Comparison of ENCODE assay signal across 14 cellular contexts in the genomic region with DNA sequence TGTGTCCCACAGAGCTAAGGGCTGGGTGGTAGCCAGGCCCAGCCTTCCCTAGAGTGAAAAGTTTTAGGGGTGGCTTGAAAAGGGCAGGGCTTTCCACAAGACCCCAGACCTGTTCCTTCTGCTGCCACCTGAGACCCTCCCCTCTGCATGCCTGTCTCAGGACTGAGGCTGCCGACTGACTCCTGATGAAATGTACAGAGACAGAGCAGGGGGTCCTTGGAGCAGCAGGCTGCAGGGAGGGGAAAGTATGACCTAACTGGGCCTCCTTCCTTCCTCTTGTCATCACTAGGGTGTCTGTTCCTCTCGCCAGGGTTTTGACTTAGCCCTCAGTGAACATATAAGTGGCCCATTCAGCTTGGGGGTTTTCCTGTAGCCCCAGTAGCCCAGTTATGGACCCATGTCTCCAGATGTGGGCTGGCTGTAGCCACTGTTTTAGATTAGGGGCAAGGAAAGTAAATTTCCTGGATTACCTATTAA. TPM values are rescaled to one million over a fixed set of nuclear protein-coding genes. Genes with fewer than 3 reads are reported as not detected.
A peak's percentile ranks its signal among the peaks of the same experiment; 100 is the strongest.
DNase-seq lines count a peak whose midpoint lies in the region; ATAC-seq and TF ChIP-seq lines count a peak whose summit lies in the region.
"Had no signal": no experiment of that assay in that cellular context is flagged by ENCODE, and none has a peak within 500 bp of the region (broad histone marks: within the 10 kb centered on the region; RNA-seq: fewer than 3 reads in every experiment).

No MANE protein-coding gene starts in this region.

- peak overlapping the region; percentile 48 for H3K27ac ChIP-seq in CD4-positive, alpha-beta memory T cell (ENCODE audit: low read depth, low read length)
- H3K27ac ChIP-seq: brain microvascular endothelial cell, right lobe of liver had no signal

- DNase-seq in CD4-positive, alpha-beta memory T cell, result peak in 1 of 5 donors; percentile 58
- DNase-seq in activated CD4-positive, alpha-beta memory T cell treated with anti-CD3 and anti-CD28 coated beads for 36 hours, result no peak
- DNase-seq in natural killer cell (no peak), anterior cingulate cortex (lab: John Stamatoyannopoulos, UW) (no peak), MV-4-11 (lab: John Stamatoyannopoulos, UW) (no peak)
- no peak for DNase-seq in stimulated activated CD4-positive, alpha-beta T cell treated with anti-CD3 and anti-CD28 coated beads, Interleukin-12 subunit alpha, Interleukin-12 subunit beta, amount 100 ng/mL, for 4 hours
- DNase-seq: brain microvascular endothelial cell, midbrain, NCI-H1417, SK-N-SH had no signal

- POLR2A ChIA-PET in CD4-positive, alpha-beta memory T cell (lab: Charles Lee; ENCODE audit: partially characterized antibody), result interaction anchor here (0.7 to 17.1 kb wide), 8 partner anchors 12 to 236 kb away, joined by 3 to 474 read pairs (median 4); a partner anchor contains a TSS
- POLR2A ChIA-PET in activated CD4-positive, alpha-beta memory T cell treated with anti-CD3 and anti-CD28 coated beads for 36 hours (lab: Charles Lee), result interaction anchor here (2.9 to 3.5 kb wide), 2 partner anchors 9 to 15 kb away, joined by 14 to 15 read pairs; a partner anchor contains a TSS

- no peaks in the 10 kb centered on the region for H3K27me3 ChIP-seq in CD4-positive, alpha-beta memory T cell (ENCODE audit: insufficient read depth, low read length)
- H3K27me3 ChIP-seq: brain microvascular endothelial cell, right lobe of liver had no signal

- peak overlapping the region in 1 of 2 donors; percentile 13 for H3K4me3 ChIP-seq in CD4-positive, alpha-beta memory T cell (ENCODE audit: low read length in 2 of 2)
- H3K4me3 ChIP-seq: right lobe of liver had no signal

- H3K4me1 ChIP-seq in CD4-positive, alpha-beta memory T cell (ENCODE audit: insufficient read depth, low read length), result peaks cover 82% of the 10 kb centered on the region

- peaks cover 61 to 91% (median 78%) of the 10 kb centered on the region in 4 donors for H3K4me1 Mint-ChIP-seq in CD4-positive, alpha-beta memory T cell
- H3K4me1 Mint-ChIP-seq in activated CD4-positive, alpha-beta memory T cell treated with anti-CD3 and anti-CD28 coated beads for 36 hours (ENCODE audit: low read depth), result peaks cover 62% of the 10 kb centered on the region
- H3K4me1 Mint-ChIP-seq in natural killer cell, result peaks cover 76 to 87% of the 10 kb centered on the region in 2 donors

- no peaks in the 10 kb centered on the region for H3K9me3 ChIP-seq in CD4-positive, alpha-beta memory T cell (ENCODE audit: control insufficient read depth in 1 of 2, low read length in 2 of 2)
- H3K9me3 ChIP-seq: right lobe of liver, SK-N-SH had no signal

- peaks cover 0 to 2% (median 0%) of the 10 kb centered on the region in 8 donors for H3K9me3 Mint-ChIP-seq in CD4-positive, alpha-beta memory T cell
- no peaks in the 10 kb centered on the region for H3K9me3 Mint-ChIP-seq in activated CD4-positive, alpha-beta memory T cell treated with anti-CD3 and anti-CD28 coated beads for 36 hours
- no peaks in the 10 kb centered on the region for H3K9me3 Mint-ChIP-seq in natural killer cell

- peak overlapping the region; percentile 79 to 92 (median 89) for H3K27ac Mint-ChIP-seq in CD4-positive, alpha-beta memory T cell
- peak overlapping the region; percentile 83 for H3K27ac Mint-ChIP-seq in activated CD4-positive, alpha-beta memory T cell treated with anti-CD3 and anti-CD28 coated beads for 36 hours
- peak overlapping the region; percentile 94 to 96 for H3K27ac Mint-ChIP-seq in natural killer cell

- H3K27me3 Mint-ChIP-seq in CD4-positive, alpha-beta memory T cell, result no peaks in the 10 kb centered on the region
- no peaks in the 10 kb centered on the region for H3K27me3 Mint-ChIP-seq in activated CD4-positive, alpha-beta memory T cell treated with anti-CD3 and anti-CD28 coated beads for 36 hours
- H3K27me3 Mint-ChIP-seq in natural killer cell (ENCODE audit: low read depth in 2 of 2), result no peaks in the 10 kb centered on the region

- intact Hi-C loops in CD4-positive, alpha-beta memory T cell (cut with micrococcal nuclease), result no loop called here
- intact Hi-C loops in activated CD4-positive, alpha-beta memory T cell treated with anti-CD3 and anti-CD28 coated beads for 36 hours (cut with micrococcal nuclease), result loop anchor here (2.0 kb wide), 1 partner anchor 15 kb away; a partner anchor contains a TSS
- intact Hi-C loops in natural killer cell (cut with micrococcal nuclease), result loop anchor here (5.0 kb wide), 1 partner anchor 47 kb away; no protein-coding TSS in a partner anchor

- TF ChIP-seq CTCF in natural killer cell (IDR thresholded peaks at IDR 0.05), result no peak

- H3K4me3 Mint-ChIP-seq in CD4-positive, alpha-beta memory T cell, result peak overlapping the region; percentile 36 to 83 (median 70)
- H3K4me3 Mint-ChIP-seq in activated CD4-positive, alpha-beta memory T cell treated with anti-CD3 and anti-CD28 coated beads for 36 hours, result no peak overlapping the region
- peak overlapping the region; percentile 75 for H3K4me3 Mint-ChIP-seq in natural killer cell

- H3K36me3 ChIP-seq in CD4-positive, alpha-beta memory T cell (ENCODE audit: insufficient read depth, low read length), result no peaks in the 10 kb centered on the region

- CTCF ChIA-PET in CD4-positive, alpha-beta memory T cell (lab: Charles Lee; ENCODE audit: partially characterized antibody), result interaction anchor here (1.0 to 8.2 kb wide), 9 partner anchors 9 to 160 kb away, joined by 3 to 83 read pairs (median 4); a partner anchor contains a TSS
- CTCF ChIA-PET in activated CD4-positive, alpha-beta memory T cell treated with anti-CD3 and anti-CD28 coated beads for 36 hours (lab: Charles Lee), result interaction anchor here (0.6 to 2.3 kb wide), 7 partner anchors 13 to 160 kb away, joined by 3 to 9 read pairs (median 5); a partner anchor contains a TSS

- ATAC-seq in GM21825 (IDR thresholded peaks at IDR 0.05; ENCODE audit: unreplicated experiment) (peak; percentile 17), natural killer cell (peak in 2 of 3 donors; percentile 33 to 39), HG02798 (IDR thresholded peaks at IDR 0.05; ENCODE audit: poor library complexity, unreplicated experiment) (no peak)

- H3K36me3 Mint-ChIP-seq in CD4-positive, alpha-beta memory T cell, result peaks cover 21 to 22% of the 10 kb centered on the region in 2 donors
- H3K36me3 Mint-ChIP-seq in activated CD4-positive, alpha-beta memory T cell treated with anti-CD3 and anti-CD28 coated beads for 36 hours, result peaks cover 50% of the 10 kb centered on the region
- H3K36me3 Mint-ChIP-seq in natural killer cell, result peaks cover 7% of the 10 kb centered on the region

RNA-seq across cellular contexts. Expression of a gene that starts 14.9 kb away (rescaled TPM):
- 100 to 1,000 TPM; 127 to 134 TPM for total RNA-seq in CD4-positive, alpha-beta memory T cell
- polyA plus RNA-seq in CD4-positive, alpha-beta memory T cell, result 10 to 100 TPM; 76.5 to 94.9 TPM
- total RNA-seq in activated CD4-positive, alpha-beta memory T cell treated with anti-CD3 and anti-CD28 coated beads for 36 hours, result 10 to 100 TPM; 83.4 to 85.2 TPM
- total RNA-seq in natural killer cell, result 100 to 1,000 TPM; 241 to 282 (median 263) TPM

RNA-seq across cellular contexts. Expression of a gene that starts 47.2 kb away (rescaled TPM):
- 10 to 100 TPM; 13.8 to 14.6 TPM for total RNA-seq in CD4-positive, alpha-beta memory T cell
- polyA plus RNA-seq in CD4-positive, alpha-beta memory T cell, result 10 to 100 TPM in 1 of 2 donors, 1 to 10 TPM in 1; 9.0 to 11.9 TPM
- 10 to 100 TPM; 29.2 to 29.4 TPM for total RNA-seq in activated CD4-positive, alpha-beta memory T cell treated with anti-CD3 and anti-CD28 coated beads for 36 hours
- total RNA-seq in natural killer cell, result 10 to 100 TPM; 21.6 to 24.2 (median 22.7) TPM

RNA-seq across cellular contexts. Expression of a gene that starts 47.3 kb away (rescaled TPM):
- total RNA-seq in CD4-positive, alpha-beta memory T cell, result 10 to 100 TPM; 16.1 to 17.0 TPM
- polyA plus RNA-seq in CD4-positive, alpha-beta memory T cell, result 10 to 100 TPM; 36.0 to 55.8 TPM
- 10 to 100 TPM; 12.8 to 14.5 TPM for total RNA-seq in activated CD4-positive, alpha-beta memory T cell treated with anti-CD3 and anti-CD28 coated beads for 36 hours
- total RNA-seq in natural killer cell, result 10 to 100 TPM; 17.4 to 19.0 (median 17.9) TPM

RNA-seq across cellular contexts. Expression of a gene that starts 54.6 kb away (rescaled TPM):
- not detected for total RNA-seq in CD4-positive, alpha-beta memory T cell
- not detected for polyA plus RNA-seq in CD4-positive, alpha-beta memory T cell
- total RNA-seq in activated CD4-positive, alpha-beta memory T cell treated with anti-CD3 and anti-CD28 coated beads for 36 hours, result not detected
- not detected for total RNA-seq in natural killer cell
- total RNA-seq: activated CD8-positive, alpha-beta memory T cell treated with anti-CD3 and anti-CD28 coated beads for 36 hours; right lobe of liver had no signal
- polyA plus RNA-seq: SK-N-SH had no signal
